ENCODE assay signal across 30 cellular contexts in the genomic region with DNA sequence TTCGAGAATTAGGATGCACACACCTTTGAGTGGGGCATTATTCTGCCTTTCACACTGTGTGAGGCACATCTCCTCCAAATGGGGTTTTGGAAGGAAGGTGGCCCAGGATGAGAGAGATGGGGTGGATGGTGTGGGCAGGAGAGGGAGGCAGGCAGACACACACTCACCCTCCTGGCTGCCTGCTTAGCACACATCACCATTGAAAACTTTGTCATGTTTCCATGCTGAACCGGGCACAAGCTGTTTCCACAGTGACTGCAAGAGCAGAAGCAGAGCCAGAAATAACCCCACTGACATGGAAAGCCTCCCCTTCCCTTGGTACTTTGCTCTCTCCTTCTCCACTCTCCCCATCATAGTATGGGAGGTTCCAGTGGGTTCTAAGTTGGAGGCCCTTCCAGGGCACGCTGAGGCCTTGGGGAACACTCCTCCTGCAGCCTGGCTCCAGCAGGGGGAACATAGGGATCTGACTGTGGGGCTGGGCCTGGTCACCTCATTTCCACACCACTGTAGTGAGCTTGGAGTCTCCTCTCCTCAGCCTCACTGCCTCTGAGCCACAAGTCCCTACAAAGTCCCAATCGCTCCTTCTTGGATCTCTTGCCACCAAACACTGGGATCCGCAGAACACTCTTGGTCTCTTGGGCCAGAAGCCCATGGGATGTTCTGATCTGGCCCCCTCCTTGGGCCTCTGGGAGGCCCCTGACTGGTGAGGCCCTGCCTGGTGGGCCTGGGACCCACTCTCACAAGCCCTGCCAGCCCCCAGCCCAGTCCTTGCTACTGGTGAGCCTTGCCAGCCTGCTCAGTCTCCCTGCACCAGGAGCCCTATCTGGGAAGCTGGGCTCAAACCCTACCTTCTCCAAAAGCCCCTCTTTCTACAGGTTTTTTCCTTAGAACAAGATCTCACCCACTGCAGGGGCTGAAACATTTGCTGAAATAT.
A peak's percentile ranks its signal among the peaks of the same experiment; 100 is the strongest.
DNase-seq lines count a peak whose midpoint lies in the region; ATAC-seq, FAIRE-seq and TF ChIP-seq lines count a peak whose summit lies in the region.
"Had no signal": no experiment of that assay in that cellular context is flagged by ENCODE, and none has a peak within 500 bp of the region (broad histone marks: within the 10 kb centered on the region; RNA-seq: fewer than 3 reads in every experiment).

No MANE protein-coding gene starts in this region.

- peak overlapping the region; percentile 17 for H3K18ac ChIP-seq in H9 (ENCODE audit: insufficient read length, low read depth, low read length)

- no peak overlapping the region for H2BK12ac ChIP-seq in H9 (ENCODE audit: insufficient read length, low read depth, low read length)

- no peak overlapping the region for H3K4me2 ChIP-seq in H9 (ENCODE audit: insufficient read depth, insufficient read length, low read length)
- H3K4me2 ChIP-seq: PC-9 had no signal

- no peaks in the 10 kb centered on the region for H3K79me1 ChIP-seq in H9 (ENCODE audit: insufficient read depth, low read depth, low read length, poor library complexity, severe bottlenecking)

- H3K4ac ChIP-seq in H9 (ENCODE audit: low read depth, low read length) = no peak overlapping the region

- no peak overlapping the region for H3K23ac ChIP-seq in H9 (ENCODE audit: insufficient read length, low read depth, low read length)

- no peak overlapping the region for H3K9ac ChIP-seq in H9 (ENCODE audit: extremely low read depth, insufficient read length, low read length)

- H2BK5ac ChIP-seq in H9 (ENCODE audit: insufficient read length, low read length) = no peak overlapping the region

- no peaks in the 10 kb centered on the region for H3K23me2 ChIP-seq in H9 (ENCODE audit: insufficient read length, low read depth, low read length, poor library complexity, severe bottlenecking)

- no peak overlapping the region for H4K5ac ChIP-seq in H9 (ENCODE audit: insufficient read length, low read depth, low read length)

- H3K27ac ChIP-seq in H9 (ENCODE audit: insufficient read length, low read depth, low read length) (no peak overlapping the region), prostate gland (no peak overlapping the region)
- H3K27ac ChIP-seq: left lung, pancreas, PC-9, stomach, thyroid gland, VCaP had no signal

- no peaks in the 10 kb centered on the region for H3K4me1 ChIP-seq in H9 (ENCODE audit: insufficient read depth, low read length)
- H3K4me1 ChIP-seq in prostate gland (replicated peaks) = no peaks in the 10 kb centered on the region
- H3K4me1 ChIP-seq: pancreas had no signal

- no CpG with 5 or more reads among the region's 5 CpGs for WGBS in H9 (ENCODE audit: extremely low coverage, insufficient read length, low lambda C conversion rate)
- WGBS in prostate gland = 88% methylated on average over 5 of the region's 5 CpGs

- no peak overlapping the region for H2AFZ ChIP-seq in H9 (ENCODE audit: low read length)
- H2AFZ ChIP-seq: PC-9 had no signal

- H3K27me3 ChIP-seq in H9 (ENCODE audit: insufficient read depth, low read length) = no peaks in the 10 kb centered on the region
- H3K27me3 ChIP-seq in prostate gland (replicated peaks; ENCODE audit: insufficient read depth) = no peaks in the 10 kb centered on the region
- H3K27me3 ChIP-seq: left lung, pancreas, stomach, thyroid gland had no signal

- peaks cover 71% of the 10 kb centered on the region for H3K4me1 Mint-ChIP-seq in activated T-cell treated with anti-CD3 and anti-CD28 coated beads, Interleukin-2, amount 50 U/mL, for 24 hours (ENCODE audit: low read depth)
- peaks cover 13 to 15% of the 10 kb centered on the region in 2 experiments for H3K4me1 Mint-ChIP-seq in H9
- H3K4me1 Mint-ChIP-seq in activated naive CD8-positive, alpha-beta T cell treated with anti-CD3 and anti-CD28 coated beads for 36 hours = peaks cover 38% of the 10 kb centered on the region
- H3K4me1 Mint-ChIP-seq in stimulated activated effector memory CD8-positive, alpha-beta T cell treated with anti-CD3 and anti-CD28 coated beads, Interleukin-12 subunit alpha, Interleukin-12 subunit beta, amount 100 ng/mL, for 72 hours = peaks cover 51% of the 10 kb centered on the region

- H4K8ac ChIP-seq in H9 (replicated peaks; ENCODE audit: insufficient read length, low read depth, low read length) = peak overlapping the region; percentile 33

- H3K9me3 Mint-ChIP-seq in activated T-cell treated with anti-CD3 and anti-CD28 coated beads, Interleukin-2, amount 50 U/mL, for 24 hours = no peaks in the 10 kb centered on the region
- no peaks in the 10 kb centered on the region for H3K9me3 Mint-ChIP-seq in H9
- H3K9me3 Mint-ChIP-seq in activated naive CD8-positive, alpha-beta T cell treated with anti-CD3 and anti-CD28 coated beads for 36 hours = no peaks in the 10 kb centered on the region
- no peaks in the 10 kb centered on the region for H3K9me3 Mint-ChIP-seq in stimulated activated effector memory CD8-positive, alpha-beta T cell treated with anti-CD3 and anti-CD28 coated beads, Interleukin-12 subunit alpha, Interleukin-12 subunit beta, amount 100 ng/mL, for 72 hours
- H3K9me3 Mint-ChIP-seq: activated CD4-positive, alpha-beta T cell treated with anti-CD3 and anti-CD28 coated beads, Interleukin-2, amount 10 ng/mL, durations not matched to agents 7 days and 5 days; effector memory CD8-positive, alpha-beta T cell; IgD-negative memory B cell; neural crest cell had no signal

- no peaks in the 10 kb centered on the region for H3K36me3 ChIP-seq in prostate gland
- H3K36me3 ChIP-seq: left lung, pancreas, stomach, thyroid gland had no signal

- no peak overlapping the region for H2AK5ac ChIP-seq in H9 (ENCODE audit: insufficient read length, low read length)

- no peak overlapping the region for H3K14ac ChIP-seq in H9 (ENCODE audit: insufficient read depth, low read length)

- ATAC-seq in stimulated activated effector memory CD8-positive, alpha-beta T cell treated with anti-CD3 and anti-CD28 coated beads, Interleukin-12 subunit alpha, Interleukin-12 subunit beta, amount 100 ng/mL, for 72 hours = no peak
- no peak for ATAC-seq in GM19455 (IDR thresholded peaks at IDR 0.05; ENCODE audit: unreplicated experiment)
- ATAC-seq: effector memory CD8-positive, alpha-beta T cell; left lung; pancreas had no signal

- intact Hi-C loops in prostate gland (cut with DNase I) = no loop called here

- no peaks in the 10 kb centered on the region for H3K79me2 ChIP-seq in H9 (ENCODE audit: insufficient read depth, low read length)

- no peak overlapping the region for H3K4me3 Mint-ChIP-seq in activated T-cell treated with anti-CD3 and anti-CD28 coated beads, Interleukin-2, amount 50 U/mL, for 24 hours
- no peak overlapping the region for H3K4me3 Mint-ChIP-seq in H9
- H3K4me3 Mint-ChIP-seq in activated naive CD8-positive, alpha-beta T cell treated with anti-CD3 and anti-CD28 coated beads for 36 hours = no peak overlapping the region
- H3K4me3 Mint-ChIP-seq in stimulated activated effector memory CD8-positive, alpha-beta T cell treated with anti-CD3 and anti-CD28 coated beads, Interleukin-12 subunit alpha, Interleukin-12 subunit beta, amount 100 ng/mL, for 72 hours = no peak overlapping the region
- H3K4me3 Mint-ChIP-seq: activated CD4-positive, alpha-beta T cell treated with anti-CD3 and anti-CD28 coated beads, Interleukin-2, amount 10 ng/mL, durations not matched to agents 7 days and 5 days; effector memory CD8-positive, alpha-beta T cell; IgD-negative memory B cell; neural crest cell had no signal

- H3T11ph ChIP-seq in H9 (ENCODE audit: low read length) = no peak overlapping the region

- H3K36me3 Mint-ChIP-seq in activated T-cell treated with anti-CD3 and anti-CD28 coated beads, Interleukin-2, amount 50 U/mL, for 24 hours (ENCODE audit: low read depth) = peaks cover 74% of the 10 kb centered on the region
- no peaks in the 10 kb centered on the region for H3K36me3 Mint-ChIP-seq in H9 (ENCODE audit: insufficient read depth in 1 of 3, low read depth in 3 of 3)
- peaks cover 38% of the 10 kb centered on the region for H3K36me3 Mint-ChIP-seq in activated naive CD8-positive, alpha-beta T cell treated with anti-CD3 and anti-CD28 coated beads for 36 hours
- peaks cover 6% of the 10 kb centered on the region for H3K36me3 Mint-ChIP-seq in stimulated activated effector memory CD8-positive, alpha-beta T cell treated with anti-CD3 and anti-CD28 coated beads, Interleukin-12 subunit alpha, Interleukin-12 subunit beta, amount 100 ng/mL, for 72 hours
- H3K36me3 Mint-ChIP-seq: IgD-negative memory B cell had no signal

- no peak overlapping the region for H3K56ac ChIP-seq in H9 (ENCODE audit: insufficient read length, low read depth, low read length)

- H4K91ac ChIP-seq in H9 (ENCODE audit: insufficient read length, low read depth, low read length) = no peak overlapping the region

- H3K9me3 ChIP-seq in H9 (ENCODE audit: control insufficient read depth, low read depth, low read length) (no peaks in the 10 kb centered on the region), prostate gland (no peaks in the 10 kb centered on the region)
- H3K9me3 ChIP-seq: left lung, pancreas, stomach, thyroid gland had no signal

- no peak for DNase-seq in activated T-cell treated with anti-CD3 and anti-CD28 coated beads, Interleukin-2, amount 50 U/mL, for 24 hours
- DNase-seq in activated T-cell treated with anti-CD3 and anti-CD28 coated beads, Interleukin-2, amount 50 U/mL, for 48 hours = no peak
- no peak for DNase-seq in H9
- DNase-seq in activated naive CD8-positive, alpha-beta T cell treated with anti-CD3 and anti-CD28 coated beads for 36 hours = no peak
- no peak for DNase-seq in stimulated activated effector memory CD8-positive, alpha-beta T cell treated with anti-CD3 and anti-CD28 coated beads, Interleukin-12 subunit alpha, Interleukin-12 subunit beta, amount 100 ng/mL, for 72 hours (ENCODE audit: low spot score in 2 of 2)
- no peak for DNase-seq in prostate gland (ENCODE audit: low spot score)
- no peak for DNase-seq in H54 (ENCODE audit: insufficient read length, low spot score)
- DNase-seq: activated CD4-positive, alpha-beta T cell treated with anti-CD3 and anti-CD28 coated beads, Interleukin-2, amount 10 ng/mL, durations not matched to agents 7 days and 5 days; activated effector memory CD4-positive, alpha-beta T cell treated with Interleukin-2 at 50 U/mL for 16 hours; C1 segment of cervical spinal cord; caudate nucleus; cortex of kidney; effector memory CD8-positive, alpha-beta T cell; erythroblast; left lung; mesendoderm; NCI-H146; NCI-H226; NCI-H69; pancreas; PC-9; retina; SHP77; stomach; T1000; thyroid gland had no signal

- TF ChIP-seq CTCF in H9 (conservative IDR thresholded peaks at IDR 0.05) (no peak), prostate gland (IDR thresholded peaks at IDR 0.05) (no peak)

- H2BK120ac ChIP-seq in H9 (ENCODE audit: low read depth, low read length, poor library complexity, severe bottlenecking) = no peak overlapping the region

- no peaks in the 10 kb centered on the region for H3K27me3 Mint-ChIP-seq in activated T-cell treated with anti-CD3 and anti-CD28 coated beads, Interleukin-2, amount 50 U/mL, for 24 hours
- peaks cover 4% of the 10 kb centered on the region; the same call in 1 of the 2 replicates for H3K27me3 Mint-ChIP-seq in H9 (ENCODE audit: low read depth)
- H3K27me3 Mint-ChIP-seq in activated naive CD8-positive, alpha-beta T cell treated with anti-CD3 and anti-CD28 coated beads for 36 hours = no peaks in the 10 kb centered on the region
- H3K27me3 Mint-ChIP-seq: activated CD4-positive, alpha-beta T cell treated with anti-CD3 and anti-CD28 coated beads, Interleukin-2, amount 10 ng/mL, durations not matched to agents 7 days and 5 days; effector memory CD8-positive, alpha-beta T cell; IgD-negative memory B cell had no signal

- no peak overlapping the region for H2BK15ac ChIP-seq in H9 (ENCODE audit: low read depth, low read length)

- no peaks in the 10 kb centered on the region for H4K20me1 ChIP-seq in H9 (ENCODE audit: control insufficient read depth, insufficient read depth, insufficient read length)

- H3K27ac Mint-ChIP-seq in activated T-cell treated with anti-CD3 and anti-CD28 coated beads, Interleukin-2, amount 50 U/mL, for 24 hours = peak overlapping the region; percentile 63
- no peak overlapping the region for H3K27ac Mint-ChIP-seq in H9
- peak overlapping the region; percentile 44 for H3K27ac Mint-ChIP-seq in activated naive CD8-positive, alpha-beta T cell treated with anti-CD3 and anti-CD28 coated beads for 36 hours
- peak overlapping the region; percentile 84 for H3K27ac Mint-ChIP-seq in stimulated activated effector memory CD8-positive, alpha-beta T cell treated with anti-CD3 and anti-CD28 coated beads, Interleukin-12 subunit alpha, Interleukin-12 subunit beta, amount 100 ng/mL, for 72 hours
- H3K27ac Mint-ChIP-seq: activated CD4-positive, alpha-beta T cell treated with anti-CD3 and anti-CD28 coated beads, Interleukin-2, amount 10 ng/mL, durations not matched to agents 7 days and 5 days had no signal

- FAIRE-seq in H54 (lab: Jason Lieb, UNC) = no peak
- FAIRE-seq: pancreas had no signal

- H3K4me3 ChIP-seq in prostate gland = no peak overlapping the region
- H3K4me3 ChIP-seq: left lung, pancreas, PC-9, stomach, thyroid gland had no signal

- TF ChIP-seq POLR2A in prostate gland (IDR thresholded peaks at IDR 0.05) (no peak), H54 (IDR thresholded peaks at IDR 0.05; ENCODE audit: low read depth, low read length) (no peak)

- H2BK20ac ChIP-seq in H9 (ENCODE audit: low read depth, low read length, poor library complexity, severe bottlenecking) = no peak overlapping the region

Comparison
In these comparisons a context has a peak if more than half of its experiments do, and no peak if none do; other contexts are left out.
1. H3K27ac Mint-ChIP-seq: peak in activated T-cell treated with anti-CD3 and anti-CD28 coated beads, Interleukin-2, amount 50 U/mL, for 24 hours (single experiment), activated naive CD8-positive, alpha-beta T cell treated with anti-CD3 and anti-CD28 coated beads for 36 hours (single experiment) and stimulated activated effector memory CD8-positive, alpha-beta T cell treated with anti-CD3 and anti-CD28 coated beads, Interleukin-12 subunit alpha, Interleukin-12 subunit beta, amount 100 ng/mL, for 72 hours (single experiment); none in H9 (0 of 3).